22 cellular contexts compared by ENCODE assay signal in genomic region chr1:40307186-40307585, GRCh38. TPM values are rescaled to one million over a fixed set of nuclear protein-coding genes. Genes with fewer than 3 reads are reported as not detected.
DNase-seq lines count a peak whose midpoint lies in the region; TF ChIP-seq lines count a peak whose summit lies in the region.
"Had no signal": no experiment of that assay in that cellular context is flagged by ENCODE, and none has a peak within 500 bp of the region (broad histone marks: within the 10 kb centered on the region; RNA-seq: fewer than 3 reads in every experiment).

No MANE protein-coding gene starts in this region.

- no peak overlapping the region for H3K23ac ChIP-seq in trophoblast cell (ENCODE audit: low read length)

- no peaks in the 10 kb centered on the region for H3K36me3 ChIP-seq in trophoblast cell (ENCODE audit: control insufficient read depth in 1 of 2, insufficient read depth in 2 of 2, low read length in 2 of 2)
- H3K36me3 ChIP-seq: BE2C; BLaER1 treated with 17β-estradiol and CSF1 and Interleukin-3, amounts not matched to agents 10 nM and 100 nM had no signal

- H4K8ac ChIP-seq in trophoblast cell (ENCODE audit: low read depth, low read length): no peak overlapping the region

- H2BK5ac ChIP-seq in trophoblast cell (ENCODE audit: low read depth, low read length, poor library complexity): no peak overlapping the region

- no peaks in the 10 kb centered on the region for H3K27me3 ChIP-seq in trophoblast cell (ENCODE audit: insufficient read depth, low read length)
- H3K27me3 ChIP-seq: BE2C; BLaER1 treated with 17β-estradiol and CSF1 and Interleukin-3, amounts not matched to agents 10 nM and 100 nM had no signal

- no peak overlapping the region for H3K4ac ChIP-seq in trophoblast cell (ENCODE audit: low read depth, low read length)

- no peak overlapping the region for H4K12ac ChIP-seq in trophoblast cell (ENCODE audit: low read depth, low read length)

- H2BK120ac ChIP-seq in trophoblast cell (ENCODE audit: insufficient read depth, low read length, poor library complexity): no peak overlapping the region

- WGBS in trophoblast cell (ENCODE audit: extremely low coverage, insufficient coverage, insufficient read length): no CpG with 5 or more reads among the region's 6 CpGs

- no peak overlapping the region for H3K9ac ChIP-seq in trophoblast cell (ENCODE audit: low read length)
- H3K9ac ChIP-seq: BLaER1 treated with 17β-estradiol and CSF1 and Interleukin-3, amounts not matched to agents 10 nM and 100 nM; GM23248 had no signal

- H3K4me3 ChIP-seq in trophoblast cell (ENCODE audit: low read depth, low read length): no peak overlapping the region
- H3K4me3 ChIP-seq: BLaER1 treated with 17β-estradiol and CSF1 and Interleukin-3, amounts not matched to agents 10 nM and 100 nM; GM12878; GM23248 had no signal

- H3K9me3 ChIP-seq in trophoblast cell (ENCODE audit: insufficient read depth, low read depth, low read length): peaks cover 2% of the 10 kb centered on the region
- H3K9me3 ChIP-seq: BE2C; BLaER1 treated with 17β-estradiol and CSF1 and Interleukin-3, amounts not matched to agents 10 nM and 100 nM had no signal

- H3K79me1 ChIP-seq in trophoblast cell (ENCODE audit: low read length): peaks cover 17% of the 10 kb centered on the region

- peak; percentile 77 for DNase-seq in mesenteric fat pad (ENCODE audit: low spot score)
- no peak for DNase-seq in trophoblast cell
- no peak for DNase-seq in activated CD4-positive, CD25-positive, alpha-beta regulatory T cell (lab: John Stamatoyannopoulos, UW)
- no peak for DNase-seq in stimulated activated CD4-positive, alpha-beta T cell treated with anti-CD3 and anti-CD28 coated beads, Interleukin-4, amount 100 ng/mL, for 4 hours
- no peak for DNase-seq in erythroblast (lab: John Stamatoyannopoulos, UW)
- DNase-seq: BE2C; CD4-positive, alpha-beta T cell; CD8-positive, alpha-beta memory T cell; DMS 273 treated with DMSO at 0.1 percent for 48 hours; DMS79; EL; GDM1; GM23248; H7; HCEC 1CT had no signal

- H3K14ac ChIP-seq in trophoblast cell (ENCODE audit: low read length): no peak overlapping the region

- H4K91ac ChIP-seq in trophoblast cell (ENCODE audit: low read depth, low read length): peak overlapping the region; percentile 53

- no peak for TF ChIP-seq POLR2A in erythroblast (IDR thresholded peaks at IDR 0.05; ENCODE audit: low read length)

- no peak overlapping the region for H2BK12ac ChIP-seq in trophoblast cell (ENCODE audit: low read length)

- peaks cover 6% of the 10 kb centered on the region for H3K79me2 ChIP-seq in trophoblast cell (ENCODE audit: control insufficient read depth, insufficient read depth, low read length, poor library complexity)

- peak overlapping the region; percentile 92 for H3K27ac ChIP-seq in angular gyrus (ENCODE audit: low read depth, low read length)
- H3K27ac ChIP-seq in trophoblast cell (ENCODE audit: low read depth, low read length): no peak overlapping the region
- H3K27ac ChIP-seq: BLaER1 treated with 17β-estradiol and CSF1 and Interleukin-3, amounts not matched to agents 10 nM and 100 nM; GM23248 had no signal

- no peak overlapping the region for H3K4me2 ChIP-seq in trophoblast cell (ENCODE audit: low read length)
- H3K4me2 ChIP-seq: BLaER1 treated with 17β-estradiol and CSF1 and Interleukin-3, amounts not matched to agents 10 nM and 100 nM had no signal

- peaks cover 19 to 23% of the 10 kb centered on the region in 2 experiments for H3K4me1 ChIP-seq in trophoblast cell (ENCODE audit: control insufficient read depth in 1 of 2, insufficient read depth in 2 of 2, low read length in 2 of 2)
- H3K4me1 ChIP-seq: BE2C had no signal

- H2AFZ ChIP-seq in trophoblast cell (ENCODE audit: insufficient read depth, low read length, poor library complexity): no peak overlapping the region
- H2AFZ ChIP-seq: GM23248 had no signal

- no peak overlapping the region for H2AK5ac ChIP-seq in trophoblast cell (ENCODE audit: low read length)

- H3K18ac ChIP-seq in trophoblast cell (ENCODE audit: low read length): no peak overlapping the region

RNA-seq across cellular contexts. Expression of gene COL9A2, which starts 9.9 kb away (rescaled TPM):
- total RNA-seq in mesenteric fat pad: 0.48 TPM
- polyA plus RNA-seq in trophoblast cell (2013): 18.1 and 20.5 TPM in 2 replicates

RNA-seq across cellular contexts. Expression of gene ZMPSTE24, which starts 49.1 kb away (rescaled TPM):
- 41.3 TPM for total RNA-seq in mesenteric fat pad
- 36.9 and 39.4 TPM in 2 replicates for polyA plus RNA-seq in trophoblast cell (2013)

RNA-seq across cellular contexts. Expression of gene TMCO2, which starts 59.4 kb away (rescaled TPM):
- total RNA-seq in mesenteric fat pad: not detected
- polyA plus RNA-seq in trophoblast cell (2013): 0.33 and 0.35 TPM in 2 replicates
- total RNA-seq: A172; A673; CD4-positive, alpha-beta T cell; CD8-positive, alpha-beta memory T cell; GM12878; GM23248; H1 had no signal
- polyA plus RNA-seq: CD14-positive monocyte; CD8-positive, alpha-beta memory T cell; GM12878; GM23248; H1 had no signal
